In the genomic region with DNA sequence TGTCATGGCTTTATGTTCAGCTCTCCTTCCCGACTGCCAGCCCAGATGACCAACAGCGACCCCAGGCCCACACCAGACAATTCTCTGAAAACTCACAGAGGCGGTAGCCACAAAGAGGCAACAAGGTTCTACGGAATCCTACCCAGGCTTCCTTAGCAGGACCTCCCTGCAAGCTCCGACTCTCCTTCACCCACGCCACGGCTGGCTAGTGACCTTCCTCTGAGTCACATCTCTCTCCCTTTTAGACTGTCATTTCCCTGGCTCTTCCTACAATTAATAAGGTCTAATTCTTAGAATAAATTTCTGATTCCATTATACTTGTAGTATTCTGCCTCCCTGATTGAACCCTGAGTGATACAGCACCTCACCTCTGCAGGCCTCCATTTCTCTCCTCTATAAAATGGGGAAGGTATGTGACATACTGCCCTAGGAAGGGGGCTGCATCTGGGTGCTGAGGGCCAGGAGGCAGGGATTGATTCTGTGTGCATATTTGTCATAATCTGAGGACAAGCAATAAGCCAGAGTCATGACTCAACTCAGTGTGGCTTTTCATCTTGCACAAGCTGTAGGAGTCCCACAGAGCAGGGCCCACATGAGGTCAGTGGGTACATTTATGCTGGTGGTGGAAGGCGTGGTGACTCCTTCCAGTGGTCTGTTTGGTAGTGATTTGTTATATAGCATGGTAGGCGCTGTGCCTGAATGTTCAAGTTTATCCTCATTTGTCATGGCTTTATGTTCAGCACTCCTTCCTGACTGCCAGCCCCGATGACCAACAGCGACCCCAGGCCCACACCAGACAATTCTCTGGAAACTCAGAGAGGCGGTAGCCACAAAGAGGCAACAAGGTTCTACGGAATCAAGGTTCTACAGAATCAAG, we compare ENCODE assay signal across 14 cellular contexts.
A peak's percentile ranks its signal among the peaks of the same experiment; 100 is the strongest.
DNase-seq lines count a peak whose midpoint lies in the region; ATAC-seq, FAIRE-seq and TF ChIP-seq lines count a peak whose summit lies in the region.
"Had no signal": no experiment of that assay in that cellular context is flagged by ENCODE, and none has a peak within 500 bp of the region (broad histone marks: within the 10 kb centered on the region; RNA-seq: fewer than 3 reads in every experiment).

No MANE protein-coding gene starts in this region.

- no peak for FAIRE-seq in HTR-8/SVneo (lab: Jason Lieb, UNC)
- FAIRE-seq: GM18507 had no signal

- ATAC-seq in HG03439 (IDR thresholded peaks at IDR 0.05; ENCODE audit: unreplicated experiment) = no peak
- ATAC-seq in GM21786 (IDR thresholded peaks at IDR 0.05; ENCODE audit: unreplicated experiment) = no peak
- no peak for ATAC-seq in GM21737 (IDR thresholded peaks at IDR 0.05; ENCODE audit: unreplicated experiment)

- no peak overlapping the region for H3K4me3 ChIP-seq in astrocyte of the cerebellum (ENCODE audit: low read depth, low read length)
- H3K4me3 ChIP-seq: SK-N-MC had no signal

- no peaks in the 10 kb centered on the region for H3K9me3 Mint-ChIP-seq in nephron progenitor cell

- H3K36me3 Mint-ChIP-seq in nephron progenitor cell (ENCODE audit: low read depth) = no peaks in the 10 kb centered on the region

- no peak overlapping the region for H3K4me3 Mint-ChIP-seq in nephron progenitor cell

- DNase-seq in EH (ENCODE audit: low read depth) (peak; percentile 80), HTR-8/SVneo (ENCODE audit: insufficient read length, low spot score) (peak; percentile 48), astrocyte of the cerebellum (ENCODE audit: low read depth) (peak; percentile 78), nephron progenitor cell (no peak), RPMI8226 (no peak)
- DNase-seq: activated CD4-positive, alpha-beta T cell treated with anti-CD3 and anti-CD28 coated beads, Interleukin-2, amount 50 U/mL, for 1 hour; anterior cingulate cortex; occipital lobe; stimulated activated CD4-positive, alpha-beta T cell treated with anti-CD3 and anti-CD28 coated beads, Interleukin-4, amount 100 ng/mL, for 24 hours had no signal

- H3K27ac Mint-ChIP-seq in nephron progenitor cell = peak overlapping the region; percentile 62

- no peaks in the 10 kb centered on the region for H3K27me3 Mint-ChIP-seq in nephron progenitor cell (ENCODE audit: low read depth, poor library complexity)

- in situ Hi-C loops in astrocyte of the cerebellum (cut with HindIII; ENCODE audit: low sequenced_read_pairs) = no loop called here

- TF ChIP-seq CTCF in astrocyte of the cerebellum (IDR thresholded peaks at IDR 0.05; ENCODE audit: low read depth, low read length, missing control alignments) = no peak
- TF ChIP-seq CTCF in nephron progenitor cell (IDR thresholded peaks at IDR 0.05) = no peak

- H3K4me1 Mint-ChIP-seq in nephron progenitor cell = peaks cover 23% of the 10 kb centered on the region

Comparison
In these comparisons a context has a peak if more than half of its experiments do, and no peak if none do; other contexts are left out.
1. DNase-seq: peak in EH (single experiment), HTR-8/SVneo (single experiment) and astrocyte of the cerebellum (single experiment); none in nephron progenitor cell (single experiment) and RPMI8226 (single experiment).